In genomic region chrX:136733613-136734012, GRCh38 we compare ENCODE assay signal across 22 cellular contexts.
"Had no signal": no experiment of that assay in that cellular context is flagged by ENCODE, and none has a peak within 500 bp of the region (broad histone marks: within the 10 kb centered on the region; RNA-seq: fewer than 3 reads in every experiment).

No MANE protein-coding gene starts in this region.

- H3K4me3 Mint-ChIP-seq: activated T-cell treated with anti-CD3 and anti-CD28 coated beads, Interleukin-2, amount 50 U/mL, for 24 hours; natural killer cell; stimulated activated effector memory CD8-positive, alpha-beta T cell treated with anti-CD3 and anti-CD28 coated beads, Interleukin-12 subunit alpha, Interleukin-12 subunit beta, amount 100 ng/mL, for 72 hours had no signal

- H3K36me3 Mint-ChIP-seq: natural killer cell had no signal

- H3K27ac ChIP-seq: cardiac muscle cell, esophagus squamous epithelium, neutrophil, pancreas, sigmoid colon, transverse colon, uterus had no signal

- ATAC-seq: activated naive CD4-positive, alpha-beta T cell treated with anti-CD3 and anti-CD28 coated beads, Interleukin-2, amount 50 U/mL, for 72 hours; mucosa of descending colon; natural killer cell; pancreas; stimulated activated effector memory CD8-positive, alpha-beta T cell treated with anti-CD3 and anti-CD28 coated beads, Interleukin-12 subunit alpha, Interleukin-12 subunit beta, amount 100 ng/mL, for 72 hours had no signal

- DNase-seq: activated CD4-positive, alpha-beta T cell treated with anti-CD3 and anti-CD28 coated beads, Interleukin-2, amount 50 U/mL, for 48 hours; activated CD4-positive, CD25-positive, alpha-beta regulatory T cell; activated T-cell treated with anti-CD3 and anti-CD28 coated beads, Interleukin-2, amount 50 U/mL, for 24 hours; amniotic stem cell; dermis blood vessel endothelial cell; effector memory CD4-positive, alpha-beta T cell; esophagus squamous epithelium; mesenchymal stem cell; mucosa of descending colon; natural killer cell; pancreas; sigmoid colon; stimulated activated CD4-positive, alpha-beta T cell treated with anti-CD3 and anti-CD28 coated beads, Interleukin-4, amount 100 ng/mL, for 24 hours; substantia nigra; SW 1271; T-helper 9 cell; transverse colon; uterus had no signal

- H3K27ac Mint-ChIP-seq: activated T-cell treated with anti-CD3 and anti-CD28 coated beads, Interleukin-2, amount 50 U/mL, for 24 hours; natural killer cell; stimulated activated effector memory CD8-positive, alpha-beta T cell treated with anti-CD3 and anti-CD28 coated beads, Interleukin-12 subunit alpha, Interleukin-12 subunit beta, amount 100 ng/mL, for 72 hours had no signal

- H3K9me3 Mint-ChIP-seq: activated naive CD4-positive, alpha-beta T cell treated with anti-CD3 and anti-CD28 coated beads, Interleukin-2, amount 50 U/mL, for 72 hours; activated T-cell treated with anti-CD3 and anti-CD28 coated beads, Interleukin-2, amount 50 U/mL, for 24 hours; natural killer cell; stimulated activated effector memory CD8-positive, alpha-beta T cell treated with anti-CD3 and anti-CD28 coated beads, Interleukin-12 subunit alpha, Interleukin-12 subunit beta, amount 100 ng/mL, for 72 hours had no signal
